In genomic region chr3:71301001-71301400, GRCh38 we compare ENCODE assay signal across 11 cellular contexts.
DNase-seq lines count a peak whose midpoint lies in the region; ATAC-seq, FAIRE-seq and TF ChIP-seq lines count a peak whose summit lies in the region.
"Had no signal": no experiment of that assay in that cellular context is flagged by ENCODE, and none has a peak within 500 bp of the region (broad histone marks: within the 10 kb centered on the region; RNA-seq: fewer than 3 reads in every experiment).

No MANE protein-coding gene starts in this region.

- H3K9me3 ChIP-seq in OCI-LY1 (ENCODE audit: low read length), result no peaks in the 10 kb centered on the region
- H3K9me3 ChIP-seq in neural progenitor cell (ENCODE audit: low read depth), result no peaks in the 10 kb centered on the region
- no peaks in the 10 kb centered on the region for H3K9me3 ChIP-seq in vagina

- H4K20me1 ChIP-seq in OCI-LY1 (ENCODE audit: insufficient read depth, low read length), result no peaks in the 10 kb centered on the region
- H4K20me1 ChIP-seq in neural progenitor cell (ENCODE audit: low read depth), result no peaks in the 10 kb centered on the region

- H3K27me3 Mint-ChIP-seq in activated CD4-positive, alpha-beta T cell treated with anti-CD3 and anti-CD28 coated beads for 36 hours, result no peaks in the 10 kb centered on the region
- no peaks in the 10 kb centered on the region for H3K27me3 Mint-ChIP-seq in neural progenitor cell (ENCODE audit: insufficient read depth, low read depth)
- 0 out of 2 replicates have a peak, but pooled peaks cover 3% of the 10 kb centered on the region for H3K27me3 Mint-ChIP-seq in WTC11 (ENCODE audit: low read depth)

- peak; percentile 72 for ATAC-seq in activated CD4-positive, alpha-beta T cell treated with anti-CD3 and anti-CD28 coated beads for 36 hours
- ATAC-seq in GM21717 (IDR thresholded peaks at IDR 0.05; ENCODE audit: unreplicated experiment) (peak; percentile 77), WTC11 (no peak)

- peaks cover 80% of the 10 kb centered on the region for H3K4me1 Mint-ChIP-seq in activated CD4-positive, alpha-beta T cell treated with anti-CD3 and anti-CD28 coated beads for 36 hours
- H3K4me1 Mint-ChIP-seq in neural progenitor cell (peaks cover 42% of the 10 kb centered on the region), WTC11 (peaks cover 85% of the 10 kb centered on the region)

- H3K9me2 ChIP-seq in OCI-LY1 (ENCODE audit: low read depth, low read length), result no peaks in the 10 kb centered on the region

- H3K4me3 ChIP-seq in OCI-LY1 (ENCODE audit: low read depth, low read length, poor library complexity, severe bottlenecking) (no peak overlapping the region), neural progenitor cell (no peak overlapping the region), vagina (no peak overlapping the region)

- H3K27ac ChIP-seq in OCI-LY1 (ENCODE audit: low read depth, low read length, poor library complexity, severe bottlenecking) (peak overlapping the region; percentile 37), neural progenitor cell (no peak overlapping the region), vagina (no peak overlapping the region)

- peaks cover 30% of the 10 kb centered on the region for H3K36me3 Mint-ChIP-seq in activated CD4-positive, alpha-beta T cell treated with anti-CD3 and anti-CD28 coated beads for 36 hours (ENCODE audit: low read depth)
- H3K36me3 Mint-ChIP-seq in neural progenitor cell, result peaks cover 5% of the 10 kb centered on the region
- no peaks in the 10 kb centered on the region for H3K36me3 Mint-ChIP-seq in WTC11

- H3K4me1 ChIP-seq in OCI-LY1 (ENCODE audit: insufficient read depth, low read length, severe bottlenecking) (peaks cover 63% of the 10 kb centered on the region), neural progenitor cell (peaks cover 64% of the 10 kb centered on the region), vagina (peaks cover 16% of the 10 kb centered on the region)

- H3K4me3 Mint-ChIP-seq in activated CD4-positive, alpha-beta T cell treated with anti-CD3 and anti-CD28 coated beads for 36 hours, result peak overlapping the region; percentile 80
- no peak overlapping the region for H3K4me3 Mint-ChIP-seq in neural progenitor cell
- H3K4me3 Mint-ChIP-seq in WTC11, result no peak overlapping the region

- no peaks in the 10 kb centered on the region for H3K9me3 Mint-ChIP-seq in activated CD4-positive, alpha-beta T cell treated with anti-CD3 and anti-CD28 coated beads for 36 hours (ENCODE audit: low read depth)
- H3K9me3 Mint-ChIP-seq in neural progenitor cell (no peaks in the 10 kb centered on the region), WTC11 (no peaks in the 10 kb centered on the region)

- H2AFZ ChIP-seq in OCI-LY1 (ENCODE audit: low read length) (no peak overlapping the region), neural progenitor cell (replicated peaks) (no peak overlapping the region)

- TF ChIP-seq POLR2A in H54 (IDR thresholded peaks at IDR 0.05; ENCODE audit: low read depth, low read length) (no peak), vagina (IDR thresholded peaks at IDR 0.05) (no peak)

- TF ChIP-seq CTCF in OCI-LY1 (IDR thresholded peaks at IDR 0.05; ENCODE audit: low read length) (no peak), neural progenitor cell (IDR thresholded peaks at IDR 0.05) (no peak), WTC11 (IDR thresholded peaks at IDR 0.05) (no peak), vagina (IDR thresholded peaks at IDR 0.05) (no peak)

- peaks cover 33% of the 10 kb centered on the region for H3K36me3 ChIP-seq in OCI-LY1 (ENCODE audit: insufficient read depth, low read length)
- H3K36me3 ChIP-seq in neural progenitor cell, result no peaks in the 10 kb centered on the region
- H3K36me3 ChIP-seq in vagina, result no peaks in the 10 kb centered on the region

- H3K27me3 ChIP-seq in OCI-LY1 (ENCODE audit: insufficient read depth, low read length) (no peaks in the 10 kb centered on the region), neural progenitor cell (no peaks in the 10 kb centered on the region), vagina (no peaks in the 10 kb centered on the region)

- peak overlapping the region; percentile 96 for H3K27ac Mint-ChIP-seq in activated CD4-positive, alpha-beta T cell treated with anti-CD3 and anti-CD28 coated beads for 36 hours
- H3K27ac Mint-ChIP-seq in neural progenitor cell (no peak overlapping the region), WTC11 (no peak overlapping the region)

- no peak for FAIRE-seq in H54 (lab: Jason Lieb, UNC)
- FAIRE-seq: endothelial cell of umbilical vein had no signal

- POLR2A ChIA-PET in activated CD4-positive, alpha-beta T cell treated with anti-CD3 and anti-CD28 coated beads for 36 hours (lab: Charles Lee), result interaction anchor here (0.6 to 2.5 kb wide), 20 partner anchors 9 to 281 kb away, joined by 3 to 14 read pairs (median 4); no protein-coding TSS in a partner anchor
- POLR2A ChIA-PET in WTC11 (lab: Charles Lee), result no interaction called here

- peaks cover 69% of the 10 kb centered on the region for H3K79me2 ChIP-seq in OCI-LY1 (ENCODE audit: insufficient read depth, low read length)
- peaks cover 66% of the 10 kb centered on the region for H3K79me2 ChIP-seq in neural progenitor cell (ENCODE audit: low read depth)

- CTCF ChIA-PET in activated CD4-positive, alpha-beta T cell treated with anti-CD3 and anti-CD28 coated beads for 36 hours (lab: Charles Lee), result interaction anchor here (0.6 to 3.3 kb wide), 11 partner anchors 11 to 285 kb away, joined by 3 to 11 read pairs (median 4); no protein-coding TSS in a partner anchor
- CTCF ChIA-PET in WTC11 (lab: Charles Lee), result no interaction called here

- H3K9ac ChIP-seq in OCI-LY1 (ENCODE audit: low read length) (no peak overlapping the region), neural progenitor cell (no peak overlapping the region)

- peak; percentile 42 for DNase-seq in activated CD4-positive, alpha-beta T cell treated with anti-CD3 and anti-CD28 coated beads for 36 hours
- no peak for DNase-seq in activated CD4-positive, alpha-beta T cell treated with anti-CD3 and anti-CD28 coated beads for 1 hour
- DNase-seq in neural progenitor cell (ENCODE audit: low spot score) (no peak), WTC11 (ENCODE audit: low spot score) (no peak), H54 (ENCODE audit: insufficient read length, low spot score) (no peak), vagina (ENCODE audit: extremely low spot score in 2 of 2) (no peak)
- DNase-seq: aorta, substantia nigra had no signal

- intact Hi-C loops in activated CD4-positive, alpha-beta T cell treated with anti-CD3 and anti-CD28 coated beads for 36 hours (cut with DNase I, micrococcal nuclease), result loop anchor here (1.0 to 10.0 kb wide), 16 partner anchors 57 to 769 kb away; no protein-coding TSS in a partner anchor
- intact Hi-C loops in vagina (cut with DNase I), result loop anchor here (10.0 kb wide), 1 partner anchor 586 kb away; no protein-coding TSS in a partner anchor

- peak overlapping the region; percentile 4; the same call in 1 of the 2 replicates for H3K4me2 ChIP-seq in OCI-LY1 (ENCODE audit: low read length)
- H3K4me2 ChIP-seq in neural progenitor cell, result peak overlapping the region; percentile 0

- no peaks in the 10 kb centered on the region for H3F3A ChIP-seq in OCI-LY1 (ENCODE audit: insufficient read depth, low read length)
- H3F3A ChIP-seq in neural progenitor cell (ENCODE audit: low read depth), result peaks cover 21% of the 10 kb centered on the region

TF ChIP-seq in WTC11, 78 proteins besides CTCF, POLR2A, EP300 and RAD21:
- TF ChIP-seq JUN (CRISPR knock-in tag; IDR thresholded peaks at IDR 0.05), result no peak
- TF ChIP-seq E2F1 (CRISPR knock-in tag; IDR thresholded peaks at IDR 0.05), result no peak
- no peak for TF ChIP-seq ZNF423 (CRISPR knock-in tag; IDR thresholded peaks at IDR 0.05)
- TF ChIP-seq SMAD3 (CRISPR knock-in tag; IDR thresholded peaks at IDR 0.05; ENCODE audit: borderline replicate concordance), result no peak
- no peak for TF ChIP-seq GTF2I (CRISPR knock-in tag; conservative IDR thresholded peaks at IDR 0.05)
- no peak for TF ChIP-seq GABPB1 (CRISPR knock-in tag; IDR thresholded peaks at IDR 0.05)
- no peak for TF ChIP-seq ZNF416 (CRISPR knock-in tag; IDR thresholded peaks at IDR 0.05)
- no peak for TF ChIP-seq ZNF232 (CRISPR knock-in tag; IDR thresholded peaks at IDR 0.05)
